Comparison of ENCODE assay signal across 13 cellular contexts in genomic region chr12:10361084-10361483, GRCh38. TPM values are rescaled to one million over a fixed set of nuclear protein-coding genes. Genes with fewer than 3 reads are reported as not detected.
DNase-seq lines count a peak whose midpoint lies in the region; FAIRE-seq and TF ChIP-seq lines count a peak whose summit lies in the region.
"Had no signal": no experiment of that assay in that cellular context is flagged by ENCODE, and none has a peak within 500 bp of the region (broad histone marks: within the 10 kb centered on the region; RNA-seq: fewer than 3 reads in every experiment).

No MANE protein-coding gene starts in this region.

- peaks cover 12% of the 10 kb centered on the region for H3K4me1 Mint-ChIP-seq in endothelial cell (ENCODE audit: unreplicated experiment)
- H3K4me1 Mint-ChIP-seq in activated T-helper 2 cell treated with anti-CD3 and anti-CD28 coated beads, Interferon-gamma antibody, Interleukin-2, Interleukin-4, amounts not matched to agents 10 μg/mL and 5 μg/mL and 100 μg/mL, durations not matched to agents 14 hours and 24 hours and 36 hours (ENCODE audit: low read depth): peaks cover 8% of the 10 kb centered on the region

- no peaks in the 10 kb centered on the region for H3K9me3 ChIP-seq in osteoblast (ENCODE audit: low read depth, low read length)
- H3K9me3 ChIP-seq: upper lobe of right lung had no signal

- intact Hi-C loops in activated T-helper 2 cell treated with anti-CD3 and anti-CD28 coated beads, Interferon-gamma antibody, Interleukin-2, Interleukin-4, amounts not matched to agents 10 μg/mL and 5 μg/mL and 100 μg/mL, durations not matched to agents 14 hours and 24 hours and 36 hours (cut with micrococcal nuclease): loop anchor here (5.0 to 10.0 kb wide), 2 partner anchors 124 to 146 kb away; partner anchors contain the start of gene GABARAPL1

- peak overlapping the region; percentile 37 for H3K4me3 ChIP-seq in bronchial epithelial cell (ENCODE audit: low read depth, low read length)
- no peak overlapping the region for H3K4me3 ChIP-seq in osteoblast (ENCODE audit: insufficient read depth, low read length)
- H3K4me3 ChIP-seq: upper lobe of right lung had no signal

- H3K27me3 ChIP-seq in bronchial epithelial cell (ENCODE audit: control insufficient read depth, insufficient read depth, low read length): no peaks in the 10 kb centered on the region
- no peaks in the 10 kb centered on the region for H3K27me3 ChIP-seq in osteoblast (ENCODE audit: insufficient read depth, low read length)
- H3K27me3 ChIP-seq: upper lobe of right lung had no signal

- H4K20me1 ChIP-seq in osteoblast (ENCODE audit: insufficient read depth, low read length): no peaks in the 10 kb centered on the region

- H3K36me3 ChIP-seq in bronchial epithelial cell (ENCODE audit: control insufficient read depth, insufficient read depth, low read length): peaks cover 2% of the 10 kb centered on the region
- no peaks in the 10 kb centered on the region for H3K36me3 ChIP-seq in osteoblast (ENCODE audit: insufficient read depth, low read length)
- H3K36me3 ChIP-seq: upper lobe of right lung had no signal

- no peak overlapping the region for H3K4me3 Mint-ChIP-seq in endothelial cell (ENCODE audit: unreplicated experiment)
- no peak overlapping the region for H3K4me3 Mint-ChIP-seq in activated T-helper 2 cell treated with anti-CD3 and anti-CD28 coated beads, Interferon-gamma antibody, Interleukin-2, Interleukin-4, amounts not matched to agents 10 μg/mL and 5 μg/mL and 100 μg/mL, durations not matched to agents 14 hours and 24 hours and 36 hours (ENCODE audit: low read depth)

- peaks cover 43% of the 10 kb centered on the region for H3K4me1 ChIP-seq in osteoblast (ENCODE audit: insufficient read depth, low read length)

- no peaks in the 10 kb centered on the region for H3K79me2 ChIP-seq in osteoblast (ENCODE audit: insufficient read depth, low read length)

- TF ChIP-seq CTCF in bronchial epithelial cell (IDR thresholded peaks at IDR 0.05; ENCODE audit: insufficient read depth, low read length, severe bottlenecking) (no peak), osteoblast (IDR thresholded peaks at IDR 0.05; ENCODE audit: extremely low read depth, low read depth, low read length) (no peak), endothelial cell (IDR thresholded peaks at IDR 0.05; ENCODE audit: unreplicated experiment) (no peak)

- no peaks in the 10 kb centered on the region for H3K27me3 Mint-ChIP-seq in endothelial cell (ENCODE audit: unreplicated experiment)
- peaks cover 28% of the 10 kb centered on the region for H3K27me3 Mint-ChIP-seq in activated T-helper 2 cell treated with anti-CD3 and anti-CD28 coated beads, Interferon-gamma antibody, Interleukin-2, Interleukin-4, amounts not matched to agents 10 μg/mL and 5 μg/mL and 100 μg/mL, durations not matched to agents 14 hours and 24 hours and 36 hours (ENCODE audit: low read depth)

- peak overlapping the region; percentile 42 for H2AFZ ChIP-seq in osteoblast (ENCODE audit: low read length)

- DNase-seq in DMS79 (lab: John Stamatoyannopoulos, UW) (peak; percentile 89), NCI-H187 (lab: John Stamatoyannopoulos, UW) (peak; percentile 67 to 85), bronchial epithelial cell (ENCODE audit: low read depth) (peak; percentile 99), osteoblast (ENCODE audit: insufficient read length, low spot score, missing footprints) (no peak), endothelial cell (ENCODE audit: low spot score) (no peak), NOMO-1 (lab: John Stamatoyannopoulos, UW; ENCODE audit: unreplicated experiment in 2 of 2) (no peak)
- no peak for DNase-seq in stimulated activated CD4-positive, alpha-beta T cell treated with anti-CD3 and anti-CD28 coated beads, Interleukin-4, amount 100 ng/mL, for 4 hours
- DNase-seq in activated T-helper 2 cell treated with anti-CD3 and anti-CD28 coated beads, Interferon-gamma antibody, Interleukin-2, Interleukin-4, amounts not matched to agents 10 μg/mL and 5 μg/mL and 100 μg/mL, durations not matched to agents 14 hours and 24 hours and 36 hours (ENCODE audit: low spot score): no peak
- DNase-seq: left cardiac atrium, Right ventricle myocardium superior, upper lobe of right lung had no signal

- H3K27ac Mint-ChIP-seq in endothelial cell (ENCODE audit: unreplicated experiment): no peak overlapping the region
- H3K27ac Mint-ChIP-seq in activated T-helper 2 cell treated with anti-CD3 and anti-CD28 coated beads, Interferon-gamma antibody, Interleukin-2, Interleukin-4, amounts not matched to agents 10 μg/mL and 5 μg/mL and 100 μg/mL, durations not matched to agents 14 hours and 24 hours and 36 hours: no peak overlapping the region

- H3K36me3 Mint-ChIP-seq in endothelial cell (ENCODE audit: low read depth, unreplicated experiment): peaks cover 4% of the 10 kb centered on the region
- H3K36me3 Mint-ChIP-seq in activated T-helper 2 cell treated with anti-CD3 and anti-CD28 coated beads, Interferon-gamma antibody, Interleukin-2, Interleukin-4, amounts not matched to agents 10 μg/mL and 5 μg/mL and 100 μg/mL, durations not matched to agents 14 hours and 24 hours and 36 hours (ENCODE audit: low read depth): no peaks in the 10 kb centered on the region

- no peak for FAIRE-seq in bronchial epithelial cell (lab: Jason Lieb, UNC)

- no peaks in the 10 kb centered on the region for H3K9me3 Mint-ChIP-seq in endothelial cell (ENCODE audit: unreplicated experiment)
- no peaks in the 10 kb centered on the region for H3K9me3 Mint-ChIP-seq in activated T-helper 2 cell treated with anti-CD3 and anti-CD28 coated beads, Interferon-gamma antibody, Interleukin-2, Interleukin-4, amounts not matched to agents 10 μg/mL and 5 μg/mL and 100 μg/mL, durations not matched to agents 14 hours and 24 hours and 36 hours

- H3K27ac ChIP-seq in osteoblast (ENCODE audit: low read depth, low read length): no peak overlapping the region
- H3K27ac ChIP-seq: HL-60 had no signal

- peak overlapping the region; percentile 61 for H3K4me2 ChIP-seq in osteoblast (ENCODE audit: insufficient read depth, low read length)

RNA-seq across cellular contexts. Expression of gene KLRK1, which starts 28.8 kb away (rescaled TPM):
- total RNA-seq in bronchial epithelial cell (not detected in 2 replicates), osteoblast (under 0.01 TPM in 1 of 2 replicates, not detected in the other), endothelial cell (ENCODE audit: unreplicated experiment) (not detected)
- 0.69 and 0.75 TPM in 2 replicates for total RNA-seq in activated T-helper 2 cell treated with anti-CD3 and anti-CD28 coated beads, Interferon-gamma antibody, Interleukin-2, Interleukin-4, amounts not matched to agents 10 μg/mL and 5 μg/mL and 100 μg/mL, durations not matched to agents 14 hours and 24 hours and 36 hours
- total RNA-seq: dermis microvascular lymphatic vessel endothelial cell had no signal

RNA-seq across cellular contexts. Expression of gene KLRC4, which starts 48.5 kb away (rescaled TPM):
- total RNA-seq in bronchial epithelial cell: not detected in 2 replicates
- not detected in 2 replicates for total RNA-seq in osteoblast
- not detected for total RNA-seq in endothelial cell (ENCODE audit: unreplicated experiment)
- total RNA-seq in activated T-helper 2 cell treated with anti-CD3 and anti-CD28 coated beads, Interferon-gamma antibody, Interleukin-2, Interleukin-4, amounts not matched to agents 10 μg/mL and 5 μg/mL and 100 μg/mL, durations not matched to agents 14 hours and 24 hours and 36 hours: not detected in 2 replicates
- total RNA-seq: dermis microvascular lymphatic vessel endothelial cell, Right ventricle myocardium superior had no signal

RNA-seq across cellular contexts. Expression of gene KLRD1, which starts 53.4 kb away (rescaled TPM):
- total RNA-seq in bronchial epithelial cell: 0.26 and 0.53 TPM in 2 replicates
- total RNA-seq in osteoblast: 0.29 and 0.36 TPM in 2 replicates
- 0.49 TPM for total RNA-seq in endothelial cell (ENCODE audit: unreplicated experiment)
- total RNA-seq in activated T-helper 2 cell treated with anti-CD3 and anti-CD28 coated beads, Interferon-gamma antibody, Interleukin-2, Interleukin-4, amounts not matched to agents 10 μg/mL and 5 μg/mL and 100 μg/mL, durations not matched to agents 14 hours and 24 hours and 36 hours: 3.3 and 3.5 TPM in 2 replicates

RNA-seq across cellular contexts. Expression of gene KLRC3, which starts 59.3 kb away (rescaled TPM):
- not detected in 2 replicates for total RNA-seq in bronchial epithelial cell
- total RNA-seq in osteoblast: 0.72 TPM in 1 of 2 replicates, not detected in the other
- not detected for total RNA-seq in endothelial cell (ENCODE audit: unreplicated experiment)
- total RNA-seq in activated T-helper 2 cell treated with anti-CD3 and anti-CD28 coated beads, Interferon-gamma antibody, Interleukin-2, Interleukin-4, amounts not matched to agents 10 μg/mL and 5 μg/mL and 100 μg/mL, durations not matched to agents 14 hours and 24 hours and 36 hours: not detected in 2 replicates
- total RNA-seq: dermis microvascular lymphatic vessel endothelial cell, left cardiac atrium, Right ventricle myocardium superior, upper lobe of right lung had no signal

Comparison
In these comparisons a context has a peak if more than half of its experiments do, and no peak if none do; other contexts are left out.
1. DNase-seq: peak in DMS79 (single experiment), NCI-H187 (2 of 2) and bronchial epithelial cell (single experiment); none in osteoblast (single experiment), endothelial cell (single experiment), stimulated activated CD4-positive, alpha-beta T cell treated with anti-CD3 and anti-CD28 coated beads, Interleukin-4, amount 100 ng/mL, for 4 hours (0 of 2), activated T-helper 2 cell treated with anti-CD3 and anti-CD28 coated beads, Interferon-gamma antibody, Interleukin-2, Interleukin-4, amounts not matched to agents 10 μg/mL and 5 μg/mL and 100 μg/mL, durations not matched to agents 14 hours and 24 hours and 36 hours (single experiment) and NOMO-1 (0 of 2).